ENCODE assay signal across 30 cellular contexts in genomic region chrX:136468391-136469103, GRCh38. TPM values are rescaled to one million over a fixed set of nuclear protein-coding genes. Genes with fewer than 3 reads are reported as not detected.
DNase-seq lines count a peak whose midpoint lies in the region; ATAC-seq and TF ChIP-seq lines count a peak whose summit lies in the region.
"Had no signal": no experiment of that assay in that cellular context is flagged by ENCODE, and none has a peak within 500 bp of the region (broad histone marks: within the 10 kb centered on the region; RNA-seq: fewer than 3 reads in every experiment).

No MANE protein-coding gene starts in this region.

- H3K4me3 Mint-ChIP-seq in activated T-helper 2 cell treated with anti-CD3 and anti-CD28 coated beads, Interferon-gamma antibody, Interleukin-2, Interleukin-4, amounts not matched to agents 10 μg/mL and 5 μg/mL and 100 μg/mL, durations not matched to agents 14 hours and 24 hours and 36 hours (ENCODE audit: low read depth) = no peak overlapping the region
- H3K4me3 Mint-ChIP-seq in natural killer cell = no peak overlapping the region
- H3K4me3 Mint-ChIP-seq: activated CD4-positive, alpha-beta memory T cell treated with anti-CD3 and anti-CD28 coated beads, Interleukin-2, amount 10 ng/mL, durations not matched to agents 7 days and 5 days; CD4-positive, CD25-positive, alpha-beta regulatory T cell; nephron; stimulated activated naive CD8-positive, alpha-beta T cell treated with anti-CD3 and anti-CD28 coated beads, Interleukin-15, Interleukin-2, amounts not matched to agents 100 ng/mL and 50 ng/mL, for 24 hours; T-helper 1 cell treated with Interleukin-12 subunit alpha and Interleukin-12 subunit beta and Interleukin-4 antibody, amounts not matched to agents 30 μg/mL and 1 μg/mL, for 36 hours had no signal

- ATAC-seq in esophagus mucosa = peak; percentile 48
- ATAC-seq in HG03432 (IDR thresholded peaks at IDR 0.05; ENCODE audit: unreplicated experiment) = no peak
- ATAC-seq in natural killer cell = no peak

- peak; percentile 5 for DNase-seq in DMS79 treated with DMSO at 0.1 percent for 48 hours (lab: John Stamatoyannopoulos, UW)
- no peak for DNase-seq in DMS79 (lab: John Stamatoyannopoulos, UW)
- peak; percentile 31 for DNase-seq in LoVo (ENCODE audit: low spot score)
- peak; percentile 44 for DNase-seq in NCI-H774 (lab: John Stamatoyannopoulos, UW)
- DNase-seq in activated T-helper 2 cell treated with anti-CD3 and anti-CD28 coated beads, Interferon-gamma antibody, Interleukin-2, Interleukin-4, amounts not matched to agents 10 μg/mL and 5 μg/mL and 100 μg/mL, durations not matched to agents 14 hours and 24 hours and 36 hours (ENCODE audit: low spot score) = no peak
- no peak for DNase-seq in natural killer cell
- DNase-seq: activated CD4-positive, alpha-beta memory T cell treated with anti-CD3 and anti-CD28 coated beads, Interleukin-2, amount 10 ng/mL, durations not matched to agents 7 days and 5 days; activated CD4-positive, alpha-beta T cell treated with anti-CD3 and anti-CD28 coated beads for 1 hour; activated CD8-positive, alpha-beta memory T cell treated with anti-CD3 and anti-CD28 coated beads, Interleukin-2, amount 50 U/mL, for 48 hours; activated naive CD4-positive, alpha-beta T cell treated with anti-CD3 and anti-CD28 coated beads, Interleukin-2, amount 50 U/mL, for 16 hours; amniotic stem cell; CD4-positive, CD25-positive, alpha-beta regulatory T cell; GDM1; H7; KBM-7; midbrain; MV-4-11; NCI-H2081 treated with DMSO at 0.1 percent for 48 hours; NCI-H526 had no signal

- H3K27me3 Mint-ChIP-seq in activated T-helper 2 cell treated with anti-CD3 and anti-CD28 coated beads, Interferon-gamma antibody, Interleukin-2, Interleukin-4, amounts not matched to agents 10 μg/mL and 5 μg/mL and 100 μg/mL, durations not matched to agents 14 hours and 24 hours and 36 hours (ENCODE audit: low read depth) = peaks cover 4% of the 10 kb centered on the region
- H3K27me3 Mint-ChIP-seq in natural killer cell (ENCODE audit: low read depth in 2 of 2) = no peaks in the 10 kb centered on the region
- H3K27me3 Mint-ChIP-seq: activated CD4-positive, alpha-beta memory T cell treated with anti-CD3 and anti-CD28 coated beads, Interleukin-2, amount 10 ng/mL, durations not matched to agents 7 days and 5 days; stimulated activated naive CD8-positive, alpha-beta T cell treated with anti-CD3 and anti-CD28 coated beads, Interleukin-15, Interleukin-2, amounts not matched to agents 100 ng/mL and 50 ng/mL, for 24 hours had no signal

- no peaks in the 10 kb centered on the region for H3K4me1 Mint-ChIP-seq in activated T-helper 2 cell treated with anti-CD3 and anti-CD28 coated beads, Interferon-gamma antibody, Interleukin-2, Interleukin-4, amounts not matched to agents 10 μg/mL and 5 μg/mL and 100 μg/mL, durations not matched to agents 14 hours and 24 hours and 36 hours (ENCODE audit: low read depth)
- no peaks in the 10 kb centered on the region for H3K4me1 Mint-ChIP-seq in natural killer cell
- H3K4me1 Mint-ChIP-seq: CD4-positive, CD25-positive, alpha-beta regulatory T cell; nephron had no signal

- no peak for TF ChIP-seq CTCF in natural killer cell (IDR thresholded peaks at IDR 0.05)

- no peaks in the 10 kb centered on the region for H3K36me3 Mint-ChIP-seq in activated T-helper 2 cell treated with anti-CD3 and anti-CD28 coated beads, Interferon-gamma antibody, Interleukin-2, Interleukin-4, amounts not matched to agents 10 μg/mL and 5 μg/mL and 100 μg/mL, durations not matched to agents 14 hours and 24 hours and 36 hours (ENCODE audit: low read depth)
- no peaks in the 10 kb centered on the region for H3K36me3 Mint-ChIP-seq in natural killer cell
- H3K36me3 Mint-ChIP-seq: CD4-positive, CD25-positive, alpha-beta regulatory T cell had no signal

- H3K9me3 Mint-ChIP-seq in activated T-helper 2 cell treated with anti-CD3 and anti-CD28 coated beads, Interferon-gamma antibody, Interleukin-2, Interleukin-4, amounts not matched to agents 10 μg/mL and 5 μg/mL and 100 μg/mL, durations not matched to agents 14 hours and 24 hours and 36 hours = no peaks in the 10 kb centered on the region
- no peaks in the 10 kb centered on the region for H3K9me3 Mint-ChIP-seq in natural killer cell
- H3K9me3 Mint-ChIP-seq: activated CD4-positive, alpha-beta memory T cell treated with anti-CD3 and anti-CD28 coated beads, Interleukin-2, amount 10 ng/mL, durations not matched to agents 7 days and 5 days; stimulated activated naive CD8-positive, alpha-beta T cell treated with anti-CD3 and anti-CD28 coated beads, Interleukin-15, Interleukin-2, amounts not matched to agents 100 ng/mL and 50 ng/mL, for 24 hours; T-helper 1 cell treated with Interleukin-12 subunit alpha and Interleukin-12 subunit beta and Interleukin-4 antibody, amounts not matched to agents 30 μg/mL and 1 μg/mL, for 36 hours had no signal

- no peak overlapping the region for H3K27ac Mint-ChIP-seq in activated T-helper 2 cell treated with anti-CD3 and anti-CD28 coated beads, Interferon-gamma antibody, Interleukin-2, Interleukin-4, amounts not matched to agents 10 μg/mL and 5 μg/mL and 100 μg/mL, durations not matched to agents 14 hours and 24 hours and 36 hours
- no peak overlapping the region for H3K27ac Mint-ChIP-seq in natural killer cell
- H3K27ac Mint-ChIP-seq: activated CD4-positive, alpha-beta memory T cell treated with anti-CD3 and anti-CD28 coated beads, Interleukin-2, amount 10 ng/mL, durations not matched to agents 7 days and 5 days; CD4-positive, CD25-positive, alpha-beta regulatory T cell; nephron; stimulated activated naive CD8-positive, alpha-beta T cell treated with anti-CD3 and anti-CD28 coated beads, Interleukin-15, Interleukin-2, amounts not matched to agents 100 ng/mL and 50 ng/mL, for 24 hours; T-helper 1 cell treated with Interleukin-12 subunit alpha and Interleukin-12 subunit beta and Interleukin-4 antibody, amounts not matched to agents 30 μg/mL and 1 μg/mL, for 36 hours had no signal

- intact Hi-C loops in activated T-helper 2 cell treated with anti-CD3 and anti-CD28 coated beads, Interferon-gamma antibody, Interleukin-2, Interleukin-4, amounts not matched to agents 10 μg/mL and 5 μg/mL and 100 μg/mL, durations not matched to agents 14 hours and 24 hours and 36 hours (cut with micrococcal nuclease) = no loop called here
- intact Hi-C loops in natural killer cell (cut with micrococcal nuclease) = no loop called here

RNA-seq across cellular contexts. Expression of gene BRS3, which starts 19.2 kb away (rescaled TPM):
- not detected for total RNA-seq in esophagus mucosa
- not detected in 2 replicates for total RNA-seq in activated T-helper 2 cell treated with anti-CD3 and anti-CD28 coated beads, Interferon-gamma antibody, Interleukin-2, Interleukin-4, amounts not matched to agents 10 μg/mL and 5 μg/mL and 100 μg/mL, durations not matched to agents 14 hours and 24 hours and 36 hours
- total RNA-seq in natural killer cell = not detected
- total RNA-seq: A172; activated CD4-positive, alpha-beta memory T cell treated with anti-CD3 and anti-CD28 coated beads, Interleukin-2, amount 10 ng/mL, durations not matched to agents 7 days and 5 days; CD4-positive, CD25-positive, alpha-beta regulatory T cell; chondrocyte; endothelial cell of umbilical vein; H7; lower leg skin; osteoblast; vagina had no signal

RNA-seq across cellular contexts. Expression of gene HTATSF1, which starts 28.8 kb away (rescaled TPM):
- total RNA-seq in esophagus mucosa = 18.9 TPM
- total RNA-seq in activated T-helper 2 cell treated with anti-CD3 and anti-CD28 coated beads, Interferon-gamma antibody, Interleukin-2, Interleukin-4, amounts not matched to agents 10 μg/mL and 5 μg/mL and 100 μg/mL, durations not matched to agents 14 hours and 24 hours and 36 hours = 43.8 and 47.3 TPM in 2 replicates
- 10 to 100 TPM; 26.4 to 30.4 (median 28.2) TPM for total RNA-seq in natural killer cell

Comparison
In these comparisons a context has a peak if more than half of its experiments do, and no peak if none do; other contexts are left out.
1. DNase-seq: peak in DMS79 treated with DMSO at 0.1 percent for 48 hours (single experiment), LoVo (single experiment) and NCI-H774 (single experiment); none in DMS79 (single experiment), activated T-helper 2 cell treated with anti-CD3 and anti-CD28 coated beads, Interferon-gamma antibody, Interleukin-2, Interleukin-4, amounts not matched to agents 10 μg/mL and 5 μg/mL and 100 μg/mL, durations not matched to agents 14 hours and 24 hours and 36 hours (single experiment) and natural killer cell (single experiment).